Comparison of ENCODE assay signal across 8 cellular contexts in the genomic region with DNA sequence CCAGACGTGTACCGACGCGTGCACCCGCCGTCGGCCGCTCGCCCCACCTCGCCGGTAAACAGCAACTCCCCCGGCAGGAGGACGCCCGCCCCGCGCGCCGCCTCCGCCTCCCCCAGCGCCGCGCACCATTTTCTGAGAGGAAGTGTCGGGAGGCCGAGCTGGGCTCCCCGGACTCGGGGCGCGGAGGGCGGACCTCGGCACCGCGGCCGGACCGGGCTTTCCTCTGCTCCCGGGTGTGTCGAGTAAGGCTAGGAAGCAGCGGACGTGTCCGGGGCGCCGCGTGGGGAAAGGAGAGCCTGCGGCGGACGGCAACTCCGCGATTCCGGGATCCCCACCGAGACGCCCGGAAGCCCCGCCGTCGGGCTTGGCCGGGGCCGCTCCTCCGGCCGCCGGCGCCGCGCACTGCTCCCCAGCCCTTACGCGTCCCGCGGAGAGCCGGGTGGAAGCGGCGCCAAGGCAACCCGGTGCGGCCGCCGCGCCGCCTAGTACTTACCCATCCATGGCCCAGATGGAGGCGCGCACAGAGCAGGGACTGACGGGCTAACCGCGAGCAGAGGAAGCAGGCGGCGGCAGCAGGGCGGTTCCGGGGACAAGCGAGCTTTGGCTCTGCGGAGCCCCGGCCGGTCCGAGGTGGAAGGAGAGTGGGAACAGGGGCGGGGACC. TPM values are rescaled to one million over a fixed set of nuclear protein-coding genes. Genes with fewer than 3 reads are reported as not detected.
DNase-seq lines count a peak whose midpoint lies in the region; ATAC-seq lines count a peak whose summit lies in the region.

A gene with protein sequence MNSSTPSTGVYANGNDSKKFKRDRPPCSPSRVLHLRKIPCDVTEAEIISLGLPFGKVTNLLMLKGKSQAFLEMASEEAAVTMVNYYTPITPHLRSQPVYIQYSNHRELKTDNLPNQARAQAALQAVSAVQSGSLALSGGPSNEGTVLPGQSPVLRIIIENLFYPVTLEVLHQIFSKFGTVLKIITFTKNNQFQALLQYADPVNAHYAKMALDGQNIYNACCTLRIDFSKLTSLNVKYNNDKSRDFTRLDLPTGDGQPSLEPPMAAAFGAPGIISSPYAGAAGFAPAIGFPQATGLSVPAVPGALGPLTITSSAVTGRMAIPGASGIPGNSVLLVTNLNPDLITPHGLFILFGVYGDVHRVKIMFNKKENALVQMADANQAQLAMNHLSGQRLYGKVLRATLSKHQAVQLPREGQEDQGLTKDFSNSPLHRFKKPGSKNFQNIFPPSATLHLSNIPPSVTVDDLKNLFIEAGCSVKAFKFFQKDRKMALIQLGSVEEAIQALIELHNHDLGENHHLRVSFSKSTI (minus strand): TSS at position 643 of the 662 bp plus-strand sequence. CDS start 35,754 bp downstream, outside the sequence.

- no peaks in the 10 kb centered on the region for H3K36me3 ChIP-seq in effector memory CD4-positive, alpha-beta T cell (ENCODE audit: control insufficient read depth, insufficient read depth, low read length)
- H3K36me3 ChIP-seq in mesendoderm (ENCODE audit: control insufficient read depth, insufficient read depth, low read length) = no peaks in the 10 kb centered on the region

- H3K4ac ChIP-seq in mesendoderm (ENCODE audit: low read depth, low read length) = peak within 1 kb of the TSS; percentile 70

- H4K5ac ChIP-seq in mesendoderm (ENCODE audit: low read length) = no peak within 1 kb of the TSS

- H3K18ac ChIP-seq in mesendoderm (ENCODE audit: low read length) = peak within 1 kb of the TSS; percentile 99

- peak within 1 kb of the TSS; percentile 64 for H2BK120ac ChIP-seq in mesendoderm (ENCODE audit: low read depth, low read length)

- H2BK15ac ChIP-seq in mesendoderm (replicated peaks; ENCODE audit: low read depth) = no peak within 1 kb of the TSS

- WGBS in mesendoderm (ENCODE audit: extremely low coverage, insufficient coverage, low lambda C conversion rate) = no CpG with 5 or more reads among the region's 90 CpGs

- no peaks in the 10 kb centered on the region for H3K27me3 ChIP-seq in effector memory CD4-positive, alpha-beta T cell (replicated peaks; ENCODE audit: control insufficient read depth, insufficient read depth, low read length, poor library complexity, severe bottlenecking)
- H3K27me3 ChIP-seq in mesendoderm (ENCODE audit: insufficient read depth, low read length, poor library complexity) = no peaks in the 10 kb centered on the region

- H3K56ac ChIP-seq in mesendoderm (ENCODE audit: low read length) = peak within 1 kb of the TSS; percentile 98

- peak; percentile 79 for DNase-seq in AG08396 (ENCODE audit: low spot score)
- DNase-seq in NCI-H526 (lab: John Stamatoyannopoulos, UW) = peak; percentile 76 to 79
- peak; percentile 63 to 73 (median 68) for DNase-seq in effector memory CD4-positive, alpha-beta T cell
- peak; percentile 85 for DNase-seq in mesendoderm
- peak; percentile 50 for DNase-seq in stimulated activated CD8-positive, alpha-beta memory T cell treated with anti-CD3 and anti-CD28 coated beads, Interleukin-15, amount 100 ng/mL, for 24 hours (ENCODE audit: low read depth)

- ATAC-seq in GM18873 (IDR thresholded peaks at IDR 0.05; ENCODE audit: low FRiP score, unreplicated experiment) = peak; percentile 46
- ATAC-seq in HG03135 (IDR thresholded peaks at IDR 0.05; ENCODE audit: unreplicated experiment) = peak; percentile 55

- H3K27ac ChIP-seq in effector memory CD4-positive, alpha-beta T cell (ENCODE audit: insufficient read depth, low read length, poor library complexity, severe bottlenecking) = peak within 1 kb of the TSS; percentile 94
- H3K27ac ChIP-seq in mesendoderm (ENCODE audit: low read depth, low read length) = peak within 1 kb of the TSS; percentile 100

- H2AK5ac ChIP-seq in mesendoderm (ENCODE audit: low read length) = no peak within 1 kb of the TSS

- H3K9me3 ChIP-seq in effector memory CD4-positive, alpha-beta T cell (ENCODE audit: control insufficient read depth, low read length) = no peaks in the 10 kb centered on the region

- H3K4me1 ChIP-seq in effector memory CD4-positive, alpha-beta T cell (ENCODE audit: control insufficient read depth, insufficient read depth, low read length, poor library complexity, severe bottlenecking) = peaks cover 17% of the 10 kb centered on the region
- no peaks in the 10 kb centered on the region for H3K4me1 ChIP-seq in mesendoderm (ENCODE audit: control insufficient read depth, low read depth, low read length)

- H3K9ac ChIP-seq in mesendoderm (ENCODE audit: low read length) = peak within 1 kb of the TSS; percentile 95

- POLR2A ChIA-PET in activated CD8-positive, alpha-beta memory T cell treated with anti-CD3 and anti-CD28 coated beads for 36 hours (lab: Charles Lee) = interaction anchor here (0.5 to 2.4 kb wide), 8 partner anchors 15 to 385 kb away, joined by 3 to 22 read pairs (median 3); partner anchors contain the start of genes HSDL2 and INIP

- no peaks in the 10 kb centered on the region for H3K79me1 ChIP-seq in mesendoderm (ENCODE audit: low read length)

- peak within 1 kb of the TSS; percentile 15 for H3K23ac ChIP-seq in mesendoderm (ENCODE audit: low read length)

- peak within 1 kb of the TSS; percentile 77 for H3K4me2 ChIP-seq in mesendoderm (ENCODE audit: low read length)

- peaks cover 30% of the 10 kb centered on the region for H3K79me2 ChIP-seq in mesendoderm (ENCODE audit: control insufficient read depth, insufficient read depth, low read length)

- H4K8ac ChIP-seq in mesendoderm (ENCODE audit: low read depth, low read length) = no peak within 1 kb of the TSS

- CTCF ChIA-PET in activated CD8-positive, alpha-beta memory T cell treated with anti-CD3 and anti-CD28 coated beads for 36 hours (lab: Charles Lee) = interaction anchor here (0.6 to 2.5 kb wide), 9 partner anchors 16 to 671 kb away, joined by 3 to 8 read pairs (median 3); partner anchors contain the start of gene HSDL2

- H2BK5ac ChIP-seq in mesendoderm (ENCODE audit: low read length) = peak within 1 kb of the TSS; percentile 69

- peak within 1 kb of the TSS; percentile 91 for H3K4me3 ChIP-seq in effector memory CD4-positive, alpha-beta T cell (ENCODE audit: insufficient read depth, low read depth, low read length, poor library complexity, severe bottlenecking)
- H3K4me3 ChIP-seq in mesendoderm (ENCODE audit: low read length) = peak within 1 kb of the TSS; percentile 89

RNA-seq across cellular contexts. Expression of the gene that starts here (rescaled TPM):
- total RNA-seq in activated CD8-positive, alpha-beta memory T cell treated with anti-CD3 and anti-CD28 coated beads for 36 hours = 100 to 1,000 TPM; 118 to 119 TPM
- polyA plus RNA-seq in mesendoderm (2013, experiment 1 of 2) = 73.2 TPM
- 73.4 TPM for polyA plus RNA-seq in mesendoderm (2013, experiment 2 of 2)

Comparison
In these comparisons a context has a peak if more than half of its experiments do, and no peak if none do; other contexts are left out.
1. Peak in every context shown above with its lines: DNase-seq, ATAC-seq, H3K4me3 ChIP-seq and H3K27ac ChIP-seq.